14 cellular contexts compared by ENCODE assay signal in genomic region chr1:36380003-36380631, GRCh38. TPM values are rescaled to one million over a fixed set of nuclear protein-coding genes. Genes with fewer than 3 reads are reported as not detected.
DNase-seq lines count a peak whose midpoint lies in the region; ATAC-seq, FAIRE-seq and TF ChIP-seq lines count a peak whose summit lies in the region.
"Had no signal": no experiment of that assay in that cellular context is flagged by ENCODE, and none has a peak within 500 bp of the region (broad histone marks: within the 10 kb centered on the region; RNA-seq: fewer than 3 reads in every experiment).

No MANE protein-coding gene starts in this region.

- 0 out of 6 replicates have a peak overlapping the region, but pooled peaks of 1 of the 2 experiments have one; percentile 6 for H3K27ac ChIP-seq in A549
- peak overlapping the region; percentile 45; the same call in 1 of the 2 replicates for H3K27ac ChIP-seq in GM23338 (ENCODE audit: low read depth)
- H3K27ac ChIP-seq in K562 (ENCODE audit: extremely low read depth, low read depth, low read length): no peak overlapping the region
- H3K27ac ChIP-seq: C4-2B, prostate gland had no signal

- H4K20me1 ChIP-seq in GM23338 (replicated peaks; ENCODE audit: insufficient read depth) (peaks cover 40% of the 10 kb centered on the region), K562 (replicated peaks; ENCODE audit: control insufficient read depth, insufficient read depth, low read length) (peaks cover 22% of the 10 kb centered on the region; the same call in 1 of the 2 replicates)

- intact Hi-C loops in K562 (cut with micrococcal nuclease): no loop called here
- intact Hi-C loops in natural killer cell (cut with micrococcal nuclease): no loop called here

- CTCF ChIA-PET in A549 (lab: Yijun Ruan, JAX): interaction anchor here (1.1 to 1.6 kb wide), 2 partner anchors 11 to 37 kb away, joined by 3 to 5 read pairs; no protein-coding TSS in a partner anchor
- CTCF ChIA-PET in K562 (lab: Yijun Ruan, JAX; ENCODE audit: low intra/inter-chr PET ratio): no interaction called here

- TF ChIP-seq CTCF in A549 (IDR thresholded peaks at IDR 0.05): no peak
- TF ChIP-seq CTCF in GM23338 (conservative IDR thresholded peaks at IDR 0.05; ENCODE audit: low read depth in 2 of 2): 0 out of 4 replicates have a peak, but pooled peaks of 1 of the 2 experiments have one; percentile 8
- no peak for TF ChIP-seq CTCF in K562 (IDR thresholded peaks at IDR 0.05 in 2 of 3, conservative IDR thresholded peaks at IDR 0.05 in 1 of 3; ENCODE audit: insufficient read depth in 2 of 3, low read depth in 1 of 3, low read length in 3 of 3)
- TF ChIP-seq CTCF in natural killer cell (IDR thresholded peaks at IDR 0.05): no peak

- no peak overlapping the region for H2AFZ ChIP-seq in GM23338
- H2AFZ ChIP-seq in K562 (ENCODE audit: low read depth, low read length): no peak overlapping the region

- peaks cover 34% of the 10 kb centered on the region for H3K4me1 Mint-ChIP-seq in GM23338
- H3K4me1 Mint-ChIP-seq in natural killer cell: peaks cover 68 to 76% of the 10 kb centered on the region in 2 donors

- H3K79me2 ChIP-seq in GM23338 (replicated peaks; ENCODE audit: insufficient read depth): peaks cover 99% of the 10 kb centered on the region
- peaks cover 93% of the 10 kb centered on the region for H3K79me2 ChIP-seq in K562 (ENCODE audit: control insufficient read depth, insufficient read depth, low read length)

- H3K9me2 ChIP-seq in GM23338 (ENCODE audit: insufficient read depth): no peaks in the 10 kb centered on the region

- TF ChIP-seq RAD21 in A549 (conservative IDR thresholded peaks at IDR 0.05 in 1 of 2, IDR thresholded peaks at IDR 0.05 in 1 of 2) (no peak), K562 (CRISPR knock-in tag; conservative IDR thresholded peaks at IDR 0.05 in 1 of 2, IDR thresholded peaks at IDR 0.05 in 1 of 2) (no peak)

- peaks cover 8% of the 10 kb centered on the region; the same call in 1 of the 2 replicates for H3F3A ChIP-seq in GM23338 (replicated peaks; ENCODE audit: low read depth)

- no peak overlapping the region for H3K4me3 ChIP-seq in A549
- H3K4me3 ChIP-seq in GM23338: no peak overlapping the region
- H3K4me3 ChIP-seq in K562: no peak overlapping the region
- H3K4me3 ChIP-seq: prostate gland had no signal

- in situ Hi-C loops in K562 (cut with MboI): no loop called here

- no peak for ATAC-seq in A549
- ATAC-seq in GM23338: no peak
- no peak for ATAC-seq in K562
- no peak for ATAC-seq in natural killer cell
- ATAC-seq: HCT116 had no signal

- H3K27me3 ChIP-seq in GM23338 (ENCODE audit: insufficient read depth) (no peaks in the 10 kb centered on the region), K562 (ENCODE audit: control insufficient read depth in 2 of 2, insufficient read depth in 2 of 2, low read length in 2 of 2) (no peaks in the 10 kb centered on the region)

- TF ChIP-seq POLR2A in A549 (IDR thresholded peaks at IDR 0.05; ENCODE audit: low read length): no peak
- TF ChIP-seq POLR2A in K562 (conservative IDR thresholded peaks at IDR 0.05): no peak

- H3K36me3 ChIP-seq in GM23338 (ENCODE audit: insufficient read depth) (no peaks in the 10 kb centered on the region), K562 (ENCODE audit: control insufficient read depth, insufficient read depth, low read length) (peaks cover 46% of the 10 kb centered on the region)
- H3K36me3 ChIP-seq: prostate gland had no signal

- no peaks in the 10 kb centered on the region for H3K9me3 Mint-ChIP-seq in GM23338
- no peaks in the 10 kb centered on the region for H3K9me3 Mint-ChIP-seq in natural killer cell

- WGBS in A549 (ENCODE audit: missing lambda C conversion rate): 88% methylated on average over 5 of the region's 5 CpGs
- WGBS in K562 (ENCODE audit: insufficient coverage, low coverage, missing lambda C conversion rate): 66% methylated on average over 5 of the region's 5 CpGs

- H3K4me1 ChIP-seq in A549: peaks cover 24% of the 10 kb centered on the region
- H3K4me1 ChIP-seq in GM23338 (ENCODE audit: insufficient read depth): peaks cover 7% of the 10 kb centered on the region
- peaks cover 22 to 30% of the 10 kb centered on the region in 2 experiments for H3K4me1 ChIP-seq in K562 (replicated peaks in 1 of 2; ENCODE audit: control insufficient read depth in 2 of 2, insufficient read depth in 2 of 2, low read length in 2 of 2)

- no peak overlapping the region for H3K4me3 Mint-ChIP-seq in GM23338
- H3K4me3 Mint-ChIP-seq in natural killer cell: no peak overlapping the region

- H3K9me3 ChIP-seq in A549: no peaks in the 10 kb centered on the region
- H3K9me3 ChIP-seq in K562 (replicated peaks; ENCODE audit: control insufficient read depth, insufficient read depth, low read depth, low read length): no peaks in the 10 kb centered on the region
- H3K9me3 ChIP-seq: prostate gland had no signal

- peaks cover 4% of the 10 kb centered on the region for H3K9me1 ChIP-seq in K562 (ENCODE audit: control insufficient read depth, insufficient read depth, low read length)

- H3K36me3 Mint-ChIP-seq in GM23338 (ENCODE audit: low read depth) (peaks cover 4% of the 10 kb centered on the region), natural killer cell (no peaks in the 10 kb centered on the region)

- FAIRE-seq in A549 (lab: Jason Lieb, UNC) (no peak), K562 (lab: Jason Lieb, UNC) (no peak), GM19239 (lab: Jason Lieb, UNC) (no peak)
- FAIRE-seq: colon, keratinocyte had no signal

- H3K27ac Mint-ChIP-seq in GM23338 (peak overlapping the region; percentile 28), natural killer cell (peak overlapping the region; percentile 78 to 99)

- DNase-seq in A549 (ENCODE audit: low read depth in 1 of 2, low spot score in 1 of 2) (no peak), GM23338 (ENCODE audit: low spot score) (peak; percentile 18), K562 (ENCODE audit: extremely low read depth in 1 of 4, low spot score in 3 of 4) (no peak), natural killer cell (no peak), GM19239 (ENCODE audit: insufficient read length, low spot score) (no peak), pons (ENCODE audit: low spot score) (no peak), kidney glomerular epithelial cell (lab: John Stamatoyannopoulos, UW) (no peak), ureter (ENCODE audit: low spot score) (no peak)
- DNase-seq: NCI-H446 had no signal

- no peak for TF ChIP-seq EP300 in A549 (IDR thresholded peaks at IDR 0.05)
- TF ChIP-seq EP300 in K562 (IDR thresholded peaks at IDR 0.05; ENCODE audit: low read length): no peak

- H3K4me2 ChIP-seq in A549 (no peak overlapping the region), GM23338 (peak overlapping the region; percentile 31; the same call in 1 of the 2 replicates), K562 (ENCODE audit: insufficient read depth, low read length) (no peak overlapping the region)

- POLR2A ChIA-PET in A549 (lab: Yijun Ruan, JAX): no interaction called here
- POLR2A ChIA-PET in K562 (lab: Yijun Ruan, JAX): interaction anchor here (1.8 to 2.9 kb wide), 2 partner anchors 9 to 11 kb away, joined by 5 to 13 read pairs; no protein-coding TSS in a partner anchor

- BruUV-seq in K562 (replicated peaks; lab: Mats Ljungman, UMichigan): no TSS peak

- H3K9ac ChIP-seq in K562 (ENCODE audit: insufficient read depth in 1 of 2, low read depth in 2 of 2, low read length in 2 of 2): no peak overlapping the region; a peak in 1 of 4 replicates

- peaks cover 10% of the 10 kb centered on the region for H3K27me3 Mint-ChIP-seq in GM23338 (ENCODE audit: insufficient read depth, low read depth, poor library complexity)
- H3K27me3 Mint-ChIP-seq in natural killer cell (ENCODE audit: low read depth in 2 of 2): no peaks in the 10 kb centered on the region

RNA-seq across cellular contexts. Expression of gene STK40, which starts 5.6 kb away (rescaled TPM):
- 8.9 and 10.5 TPM in 2 replicates for polyA plus RNA-seq in A549 (2011; rRNA removed)
- 10.0 and 12.0 TPM in 2 replicates for polyA plus RNA-seq in A549 (2012; cell fraction: cytosol; rRNA removed)
- polyA plus RNA-seq in A549 (2012; cell fraction: nucleus; rRNA removed): 22.8 and 25.9 TPM in 2 replicates
- 6.0 to 7.6 TPM (median 6.8 TPM) in 3 replicates for polyA plus RNA-seq in A549 (2017; fragmentation: RNase III; extraction: RNeasy Plus Mini Kit Qiagen cat#74134 plus additional on column Dnase treatment)
- polyA minus RNA-seq in A549 (2011; rRNA and poly(A)+ RNA removed): 12.3 and 15.2 TPM in 2 replicates
- total RNA-seq in GM23338 (2014; rRNA removed; shearing (Covaris generic)): 20.0 and 20.2 TPM in 2 replicates
- polyA plus RNA-seq in GM23338 (2016; fragmentation: Nextera tagmentation; extraction: Ambion mirVana): 8.1 and 8.5 TPM in 2 replicates
- 24.8 and 55.6 TPM in 2 replicates for total RNA-seq in K562 (2011; cell fraction: chromatin; rRNA removed; ENCODE audit: low replicate concordance)
- total RNA-seq in K562 (2011; cell fraction: nucleolus; rRNA removed): 29.2 and 31.0 TPM in 2 replicates
- 30.9 and 40.1 TPM in 2 replicates for total RNA-seq in K562 (2011; cell fraction: nucleoplasm; rRNA removed)
- total RNA-seq in K562 (2014; rRNA removed): 39.1 and 55.1 TPM in 2 replicates
- 18.5 and 22.8 TPM in 2 replicates for total RNA-seq in K562 (2014; rRNA removed; fragmentation: Illumina TruSeq; extraction: Trizol)
- 27.1 and 27.6 TPM in 2 replicates for total RNA-seq in K562 (2015; rRNA removed; fragmentation: Illumina TruSeq; extraction: Trizol)
- 90.1 and 94.3 TPM in 2 replicates for total RNA-seq in K562 (2021)
- polyA plus RNA-seq in K562 (2011; rRNA removed): 57.8 and 73.8 TPM in 2 replicates
- 46.1 and 62.2 TPM in 2 replicates for polyA plus RNA-seq in K562 (2011; cell fraction: cytosol; rRNA removed)
- polyA plus RNA-seq in K562 (2011; cell fraction: nucleus; rRNA removed): 37.6 and 46.3 TPM in 2 replicates
- 62.9 and 132 TPM in 2 replicates for polyA plus RNA-seq in K562 (2012)
- polyA plus RNA-seq in K562 (2014; fragmentation: Illumina TruSeq; extraction: Trizol): 62.9 and 78.0 TPM in 2 replicates
- polyA plus RNA-seq in K562 (2014; fragmentation: Nextera tagmentation; extraction: Ambion mirVana): 1 to 10 TPM in 1 of 2 experiments, under 1 TPM in 1; 0.69 to 1.7 TPM
- 59.0 and 63.1 TPM in 2 replicates for polyA plus RNA-seq in K562 (2014; rRNA removed)
- 49.4 and 58.5 TPM in 2 replicates for polyA minus RNA-seq in K562 (2011; rRNA and poly(A)+ RNA removed)
- polyA minus RNA-seq in K562 (2011; cell fraction: cytosol; rRNA and poly(A)+ RNA removed): 25.9 and 28.4 TPM in 2 replicates
- 9.8 and 13.2 TPM in 2 replicates for polyA minus RNA-seq in K562 (2011; cell fraction: nucleus; rRNA and poly(A)+ RNA removed)
- 10 to 100 TPM; 55.9 to 65.3 (median 59.8) TPM for total RNA-seq in natural killer cell
- 34.2 TPM for total RNA-seq in ureter

RNA-seq across cellular contexts. Expression of gene LSM10, which starts 17.6 kb away (rescaled TPM):
- polyA plus RNA-seq in A549 (2011; rRNA removed) (44.3 and 54.9 TPM in 2 replicates), A549 (2017; fragmentation: RNase III; extraction: RNeasy Plus Mini Kit Qiagen cat#74134 plus additional on column Dnase treatment) (40.3 to 43.3 TPM (median 40.7 TPM) in 3 replicates), GM23338 (2016; fragmentation: Nextera tagmentation; extraction: Ambion mirVana) (96.2 and 98.9 TPM in 2 replicates), K562 (2011; rRNA removed) (91.4 and 95.2 TPM in 2 replicates), K562 (2014; fragmentation: Illumina TruSeq; extraction: Trizol) (122 and 153 TPM in 2 replicates), K562 (2014; fragmentation: Nextera tagmentation; extraction: Ambion mirVana) (10 to 100 TPM; 34.8 to 56.9 TPM), K562 (2014; rRNA removed) (146 and 168 TPM in 2 replicates)
- polyA plus RNA-seq in A549 (2012; cell fraction: cytosol; rRNA removed): 107 and 112 TPM in 2 replicates
- 43.2 and 51.7 TPM in 2 replicates for polyA plus RNA-seq in A549 (2012; cell fraction: nucleus; rRNA removed)
- polyA minus RNA-seq in A549 (2011; rRNA and poly(A)+ RNA removed): 30.2 and 39.9 TPM in 2 replicates
- 27.5 and 28.6 TPM in 2 replicates for total RNA-seq in GM23338 (2014; rRNA removed; shearing (Covaris generic))
- 20.5 and 63.8 TPM in 2 replicates for total RNA-seq in K562 (2011; cell fraction: chromatin; rRNA removed; ENCODE audit: low replicate concordance)
- total RNA-seq in K562 (2011; cell fraction: nucleolus; rRNA removed): 55.5 and 59.9 TPM in 2 replicates
- total RNA-seq in K562 (2011; cell fraction: nucleoplasm; rRNA removed): 40.9 and 45.8 TPM in 2 replicates
- total RNA-seq in K562 (2014; rRNA removed) (68.9 and 94.6 TPM in 2 replicates), K562 (2014; rRNA removed; fragmentation: Illumina TruSeq; extraction: Trizol) (9.8 and 13.2 TPM in 2 replicates), K562 (2015; rRNA removed; fragmentation: Illumina TruSeq; extraction: Trizol) (21.8 and 23.3 TPM in 2 replicates), K562 (2021) (85.7 and 88.0 TPM in 2 replicates), natural killer cell (10 to 100 TPM; 25.2 to 30.4 (median 26.6) TPM), ureter (28.9 TPM)
- 111 and 190 TPM in 2 replicates for polyA plus RNA-seq in K562 (2011; cell fraction: cytosol; rRNA removed)
- 44.9 and 48.3 TPM in 2 replicates for polyA plus RNA-seq in K562 (2011; cell fraction: nucleus; rRNA removed)
- 91.2 and 105 TPM in 2 replicates for polyA plus RNA-seq in K562 (2012)
- 26.2 and 41.8 TPM in 2 replicates for polyA minus RNA-seq in K562 (2011; rRNA and poly(A)+ RNA removed)
- 26.6 and 38.0 TPM in 2 replicates for polyA minus RNA-seq in K562 (2011; cell fraction: cytosol; rRNA and poly(A)+ RNA removed)
- polyA minus RNA-seq in K562 (2011; cell fraction: nucleus; rRNA and poly(A)+ RNA removed): 17.1 and 23.5 TPM in 2 replicates

RNA-seq across cellular contexts. Expression of gene EVA1B, which starts 56.7 kb away (rescaled TPM):
- polyA plus RNA-seq in A549 (2011; rRNA removed) (2.0 and 2.9 TPM in 2 replicates), A549 (2017; fragmentation: RNase III; extraction: RNeasy Plus Mini Kit Qiagen cat#74134 plus additional on column Dnase treatment) (7.5 to 10.8 TPM (median 8.5 TPM) in 3 replicates), GM23338 (2016; fragmentation: Nextera tagmentation; extraction: Ambion mirVana) (9.2 and 11.5 TPM in 2 replicates), K562 (2011; rRNA removed) (2.4 and 5.3 TPM in 2 replicates), K562 (2014; fragmentation: Illumina TruSeq; extraction: Trizol) (0.68 and 2.1 TPM in 2 replicates), K562 (2014; fragmentation: Nextera tagmentation; extraction: Ambion mirVana) (under 1 TPM; 0.08 to 0.13 TPM), K562 (2014; rRNA removed) (39.1 and 41.3 TPM in 2 replicates)
- 11.5 and 19.9 TPM in 2 replicates for polyA plus RNA-seq in A549 (2012; cell fraction: cytosol; rRNA removed)
- 8.9 and 13.1 TPM in 2 replicates for polyA plus RNA-seq in A549 (2012; cell fraction: nucleus; rRNA removed)
- polyA minus RNA-seq in A549 (2011; rRNA and poly(A)+ RNA removed): 0.58 and 1.2 TPM in 2 replicates
- 27.1 and 27.3 TPM in 2 replicates for total RNA-seq in GM23338 (2014; rRNA removed; shearing (Covaris generic))
- 1.1 and 4.4 TPM in 2 replicates for total RNA-seq in K562 (2011; cell fraction: chromatin; rRNA removed; ENCODE audit: low replicate concordance)
- 19.2 and 19.5 TPM in 2 replicates for total RNA-seq in K562 (2011; cell fraction: nucleolus; rRNA removed)
- total RNA-seq in K562 (2011; cell fraction: nucleoplasm; rRNA removed): 6.2 and 6.6 TPM in 2 replicates
- total RNA-seq in K562 (2014; rRNA removed) (61.5 and 65.7 TPM in 2 replicates), K562 (2014; rRNA removed; fragmentation: Illumina TruSeq; extraction: Trizol) (0.29 and 0.44 TPM in 2 replicates), K562 (2015; rRNA removed; fragmentation: Illumina TruSeq; extraction: Trizol) (4.6 and 5.9 TPM in 2 replicates), K562 (2021) (27.2 and 27.8 TPM in 2 replicates), natural killer cell (1 to 10 TPM; 4.0 to 8.0 (median 4.9) TPM), ureter (12.4 TPM)
- polyA plus RNA-seq in K562 (2011; cell fraction: cytosol; rRNA removed): 12.0 and 70.7 TPM in 2 replicates
- polyA plus RNA-seq in K562 (2011; cell fraction: nucleus; rRNA removed): 4.3 and 9.6 TPM in 2 replicates
- polyA plus RNA-seq in K562 (2012): 22.6 and 37.3 TPM in 2 replicates
- polyA minus RNA-seq in K562 (2011; rRNA and poly(A)+ RNA removed): 0.36 TPM in 1 of 2 replicates, not detected in the other
- 6.1 and 7.3 TPM in 2 replicates for polyA minus RNA-seq in K562 (2011; cell fraction: cytosol; rRNA and poly(A)+ RNA removed)
- polyA minus RNA-seq in K562 (2011; cell fraction: nucleus; rRNA and poly(A)+ RNA removed): 2.0 and 2.2 TPM in 2 replicates

Comparison
In these comparisons a context has a peak if more than half of its experiments do, and no peak if none do; other contexts are left out.
1. Of the 35 proteins assayed by ChIP-seq in both K562 and A549: peak only in K562: BHLHE40; only in A549: MAFK; in both: none; in neither: 32; mixed calls (peak in some experiments, not most) for 1.